Comparison of ENCODE assay signal across 26 cellular contexts in the genomic region with DNA sequence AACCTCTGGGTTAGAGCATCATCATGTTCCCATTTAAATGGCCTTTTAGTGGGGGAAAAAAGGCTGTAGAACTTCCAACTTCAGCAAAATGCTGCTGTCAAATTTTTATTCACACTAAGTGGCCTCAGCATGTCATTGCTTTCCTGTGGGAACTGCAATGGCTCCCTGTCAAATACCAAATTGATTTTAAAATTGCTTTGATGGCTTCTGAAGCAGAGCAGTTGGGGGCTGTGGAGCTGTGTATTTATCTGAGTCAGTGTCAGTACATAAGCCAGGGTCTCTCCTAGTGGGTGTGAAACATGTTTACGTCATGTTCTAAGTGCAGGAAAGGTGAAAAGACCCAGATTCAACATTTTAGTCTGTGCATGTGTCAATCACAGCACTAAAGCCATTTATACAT.
"Had no signal": no experiment of that assay in that cellular context is flagged by ENCODE, and none has a peak within 500 bp of the region (broad histone marks: within the 10 kb centered on the region; RNA-seq: fewer than 3 reads in every experiment).

No MANE protein-coding gene starts in this region.

- H3K36me3 ChIP-seq: neutrophil, pancreas, prostate gland, right lobe of liver, sigmoid colon, stomach, thoracic aorta, thyroid gland, tibial nerve, upper lobe of left lung, vagina had no signal

- H3K36me3 Mint-ChIP-seq: naive thymus-derived CD4-positive, alpha-beta T cell; natural killer cell; stimulated activated effector memory CD8-positive, alpha-beta T cell treated with anti-CD3 and anti-CD28 coated beads, Interleukin-12 subunit alpha, Interleukin-12 subunit beta, amount 100 ng/mL, for 72 hours; stimulated activated naive B cell treated with anti-CD40 and anti-IgM and Interleukin-4, amounts not matched to agents 10 μg/mL and 1 μg/mL and 100 μg/mL, for 72 hours had no signal

- H3K4me1 ChIP-seq: pancreas, prostate gland, right lobe of liver, sigmoid colon, stomach, thyroid gland, tibial nerve, upper lobe of left lung, vagina had no signal

- H3K27ac Mint-ChIP-seq: naive thymus-derived CD4-positive, alpha-beta T cell; natural killer cell; nephron; stimulated activated effector memory CD8-positive, alpha-beta T cell treated with anti-CD3 and anti-CD28 coated beads, Interleukin-12 subunit alpha, Interleukin-12 subunit beta, amount 100 ng/mL, for 72 hours; stimulated activated naive B cell treated with anti-CD40 and anti-IgM and Interleukin-4, amounts not matched to agents 10 μg/mL and 1 μg/mL and 100 μg/mL, for 72 hours; stimulated activated naive CD8-positive, alpha-beta T cell treated with anti-CD3 and anti-CD28 coated beads, Interleukin-15, Interleukin-2, amounts not matched to agents 100 ng/mL and 50 ng/mL, for 24 hours had no signal

- H3K4me3 Mint-ChIP-seq: naive thymus-derived CD4-positive, alpha-beta T cell; natural killer cell; nephron; neural crest cell; stimulated activated effector memory CD8-positive, alpha-beta T cell treated with anti-CD3 and anti-CD28 coated beads, Interleukin-12 subunit alpha, Interleukin-12 subunit beta, amount 100 ng/mL, for 72 hours; stimulated activated naive B cell treated with anti-CD40 and anti-IgM and Interleukin-4, amounts not matched to agents 10 μg/mL and 1 μg/mL and 100 μg/mL, for 72 hours; stimulated activated naive CD8-positive, alpha-beta T cell treated with anti-CD3 and anti-CD28 coated beads, Interleukin-15, Interleukin-2, amounts not matched to agents 100 ng/mL and 50 ng/mL, for 24 hours had no signal

- H3K9me3 Mint-ChIP-seq: nephron; neural crest cell; stimulated activated naive CD8-positive, alpha-beta T cell treated with anti-CD3 and anti-CD28 coated beads, Interleukin-15, Interleukin-2, amounts not matched to agents 100 ng/mL and 50 ng/mL, for 24 hours had no signal

- H3K27me3 Mint-ChIP-seq: naive thymus-derived CD4-positive, alpha-beta T cell; stimulated activated naive B cell treated with anti-CD40 and anti-IgM and Interleukin-4, amounts not matched to agents 10 μg/mL and 1 μg/mL and 100 μg/mL, for 72 hours; stimulated activated naive CD8-positive, alpha-beta T cell treated with anti-CD3 and anti-CD28 coated beads, Interleukin-15, Interleukin-2, amounts not matched to agents 100 ng/mL and 50 ng/mL, for 24 hours had no signal

- H3K4me3 ChIP-seq: pancreas, prostate gland, right lobe of liver, sigmoid colon, stomach, thoracic aorta, thyroid gland, tibial nerve, upper lobe of left lung, vagina had no signal

- H3K4me1 Mint-ChIP-seq: naive thymus-derived CD4-positive, alpha-beta T cell; natural killer cell; nephron; stimulated activated effector memory CD8-positive, alpha-beta T cell treated with anti-CD3 and anti-CD28 coated beads, Interleukin-12 subunit alpha, Interleukin-12 subunit beta, amount 100 ng/mL, for 72 hours; stimulated activated naive B cell treated with anti-CD40 and anti-IgM and Interleukin-4, amounts not matched to agents 10 μg/mL and 1 μg/mL and 100 μg/mL, for 72 hours had no signal

- H3K27me3 ChIP-seq: neutrophil, pancreas, right lobe of liver, sigmoid colon, stomach, thyroid gland, tibial nerve, upper lobe of left lung, vagina had no signal

- H3K9me3 ChIP-seq: neutrophil, pancreas, prostate gland, right lobe of liver, sigmoid colon, stomach, thoracic aorta, thyroid gland, tibial nerve, upper lobe of left lung, vagina had no signal

- H3K27ac ChIP-seq: neutrophil, pancreas, prostate gland, right lobe of liver, sigmoid colon, stomach, thoracic aorta, thyroid gland, tibial nerve, upper lobe of left lung, vagina had no signal

- DNase-seq: naive thymus-derived CD4-positive, alpha-beta T cell; natural killer cell; nucleus accumbens; pancreas; right cardiac atrium; right lobe of liver; sigmoid colon; small intestine; stimulated activated CD4-positive, alpha-beta T cell treated with anti-CD3 and anti-CD28 coated beads, Interleukin-1b, Interleukin-23, amount 100 ng/mL, for 48 hours; stimulated activated CD4-positive, alpha-beta T cell treated with anti-CD3 and anti-CD28 coated beads, Interleukin-2, amount 100 ng/mL, for 48 hours; stimulated activated CD4-positive, alpha-beta T cell treated with anti-CD3 and anti-CD28 coated beads, Interleukin-4, amount 100 ng/mL, for 24 hours; stimulated activated naive B cell treated with anti-CD40 and anti-IgM and Interleukin-4, amounts not matched to agents 10 μg/mL and 1 μg/mL and 100 μg/mL, for 72 hours; stimulated activated naive CD4-positive, alpha-beta T cell treated with Interleukin-2 at 50 U/mL for 16 hours; stomach; thyroid gland; trophoblast cell; upper lobe of left lung had no signal
